Comparison of ENCODE assay signal across 8 cellular contexts in genomic region chr10:125064681-125065492, GRCh38.
DNase-seq lines count a peak whose midpoint lies in the region; ATAC-seq, FAIRE-seq and TF ChIP-seq lines count a peak whose summit lies in the region.

No MANE protein-coding gene starts in this region.

- no peak overlapping the region for H3K4me3 ChIP-seq in SK-N-SH (ENCODE audit: low read depth in 2 of 2, low read length in 1 of 2)
- no peak overlapping the region for H3K4me3 ChIP-seq in fibroblast of lung (replicated peaks in 1 of 4; ENCODE audit: control extremely low read depth in 1 of 4, insufficient read depth in 1 of 4, low read depth in 3 of 4, low read length in 4 of 4)
- peak overlapping the region in 1 of 8 donors; percentile 31 for H3K4me3 ChIP-seq in spleen

- H3K27ac ChIP-seq in SK-N-SH (ENCODE audit: low read depth in 2 of 2, low read length in 1 of 2) (peak overlapping the region; percentile 54 to 56; a peak in 3 of 4 replicates), fibroblast of lung (ENCODE audit: insufficient read depth, low read length) (peak overlapping the region; percentile 40), spleen (peak overlapping the region in 7 of 8 donors; percentile 45 to 85 (median 62))

- H3K4me2 ChIP-seq in SK-N-SH (peak overlapping the region; percentile 54), fibroblast of lung (ENCODE audit: extremely low read depth, insufficient read depth, low read length) (no peak overlapping the region)

- TF ChIP-seq CTCF in SK-N-SH (IDR thresholded peaks at IDR 0.05) = no peak
- TF ChIP-seq CTCF in fibroblast of lung (conservative IDR thresholded peaks at IDR 0.05 in 1 of 2, IDR thresholded peaks at IDR 0.05 in 1 of 2; ENCODE audit: low read depth in 1 of 2, low read length in 2 of 2) = no peak
- no peak for TF ChIP-seq CTCF in spleen (IDR thresholded peaks at IDR 0.05 in 8 of 11, conservative IDR thresholded peaks at IDR 0.05 in 3 of 11)

- H4K20me1 ChIP-seq in SK-N-SH (ENCODE audit: insufficient read depth) (peaks cover 82% of the 10 kb centered on the region), fibroblast of lung (ENCODE audit: control insufficient read depth, extremely low read depth, insufficient read depth, low read length) (no peaks in the 10 kb centered on the region)

- WGBS in SK-N-SH (ENCODE audit: low lambda C conversion rate) = 90% methylated on average over 8 of the region's 8 CpGs
- WGBS in spleen, 5 donors = 9 to 21% (median 18%) methylated on average over 8 of the region's 8 CpGs

- intact Hi-C loops in spleen (cut with DNase I; ENCODE audit: low total_unique reads) = no loop called here

- DNase-seq in Daoy (ENCODE audit: low read depth) (peak; percentile 47), SK-N-SH (no peak), fibroblast of lung (ENCODE audit: low read depth in 2 of 2) (peak in 1 of 2 donors; percentile 91), spleen (no peak), H54 (ENCODE audit: insufficient read length, low spot score) (no peak), SHP77 (lab: John Stamatoyannopoulos, UW) (no peak)

- H3K9ac ChIP-seq in SK-N-SH (no peak overlapping the region), fibroblast of lung (ENCODE audit: insufficient read depth, low read length) (no peak overlapping the region)

- FAIRE-seq in H54 (lab: Jason Lieb, UNC) = no peak

- POLR2A ChIA-PET in SK-N-SH (lab: Yijun Ruan, JAX) = no interaction called here

- TF ChIP-seq EP300 in SK-N-SH (IDR thresholded peaks at IDR 0.05; ENCODE audit: borderline replicate concordance in 1 of 2, low read depth in 1 of 2, low read length in 1 of 2) = no peak

- TF ChIP-seq RAD21 in SK-N-SH (IDR thresholded peaks at IDR 0.05; ENCODE audit: low read length) = no peak

- H3K27me3 ChIP-seq in SK-N-SH (ENCODE audit: insufficient read depth) (no peaks in the 10 kb centered on the region), fibroblast of lung (ENCODE audit: control insufficient read depth, insufficient read depth, low read length) (no peaks in the 10 kb centered on the region), spleen (replicated peaks in 1 of 7) (peaks cover 0 to 72% (median 5%) of the 10 kb centered on the region in 7 donors)

- H3F3A ChIP-seq in SK-N-SH (replicated peaks; ENCODE audit: insufficient read depth) = no peaks in the 10 kb centered on the region

- ATAC-seq in GM19351 (IDR thresholded peaks at IDR 0.05; ENCODE audit: unreplicated experiment) (peak; percentile 81), HG03354 (IDR thresholded peaks at IDR 0.05; ENCODE audit: poor library complexity, severe bottlenecking, unreplicated experiment) (peak; percentile 96)

- H2AFZ ChIP-seq in SK-N-SH (ENCODE audit: low read depth) (no peak overlapping the region), fibroblast of lung (ENCODE audit: low read length) (no peak overlapping the region)

- H3K4me1 ChIP-seq in SK-N-SH (ENCODE audit: control insufficient read depth in 1 of 2, insufficient read depth in 2 of 2, low read depth in 1 of 2, low read length in 1 of 2) (peaks cover 25 to 40% of the 10 kb centered on the region in 2 experiments; a peak in 3 of 4 replicates), fibroblast of lung (ENCODE audit: control insufficient read depth, extremely low read depth, insufficient read depth, low read length) (peaks cover 30% of the 10 kb centered on the region), spleen (peaks cover 32 to 97% (median 67%) of the 10 kb centered on the region in 6 donors)

- peaks cover 91% of the 10 kb centered on the region for H3K79me2 ChIP-seq in SK-N-SH (ENCODE audit: insufficient read depth)
- peaks cover 66% of the 10 kb centered on the region for H3K79me2 ChIP-seq in fibroblast of lung (ENCODE audit: control insufficient read depth, insufficient read depth, low read length)

- TF ChIP-seq POLR2A in spleen (IDR thresholded peaks at IDR 0.05) (no peak), H54 (IDR thresholded peaks at IDR 0.05; ENCODE audit: low read depth, low read length) (no peak)

- H3K9me3 ChIP-seq in SK-N-SH (no peaks in the 10 kb centered on the region), fibroblast of lung (ENCODE audit: control insufficient read depth, insufficient read depth, low read depth, low read length) (no peaks in the 10 kb centered on the region), spleen (no peaks in the 10 kb centered on the region)

- CTCF ChIA-PET in SK-N-SH (lab: Yijun Ruan, JAX) = interaction anchor here (1.1 to 12.9 kb wide), 3 partner anchors 18 to 73 kb away, joined by 3 to 211 read pairs (median 4); no protein-coding TSS in a partner anchor

- no peaks in the 10 kb centered on the region for H3K9me2 ChIP-seq in SK-N-SH

- no peaks in the 10 kb centered on the region for H3K36me3 ChIP-seq in SK-N-SH (replicated peaks in 1 of 2; ENCODE audit: control insufficient read depth in 1 of 2, insufficient read depth in 2 of 2, low read length in 1 of 2)
- peaks cover 9% of the 10 kb centered on the region for H3K36me3 ChIP-seq in fibroblast of lung (ENCODE audit: control insufficient read depth, insufficient read depth, low read length)
- H3K36me3 ChIP-seq in spleen = peaks cover 0 to 4% (median 0%) of the 10 kb centered on the region in 6 donors

TF ChIP-seq in SK-N-SH, 30 proteins besides CTCF, POLR2A, EP300 and RAD21:
- TF ChIP-seq NFIC (IDR thresholded peaks at IDR 0.05; ENCODE audit: borderline replicate concordance) (peak; percentile 13; the same call in 1 of the 2 replicates), GABPA (IDR thresholded peaks at IDR 0.05; ENCODE audit: low read depth) (no peak)
